Comparison of ENCODE assay signal across 1 cellular context in genomic region chr17:30345527-30346075, GRCh38.
TF ChIP-seq lines count a peak whose summit lies in the region.

No MANE protein-coding gene starts in this region.

TF ChIP-seq in HepG2, 621 proteins besides CTCF, POLR2A, EP300 and RAD21 (continued from another document and continues in another):
- TF ChIP-seq, protein P1, sequence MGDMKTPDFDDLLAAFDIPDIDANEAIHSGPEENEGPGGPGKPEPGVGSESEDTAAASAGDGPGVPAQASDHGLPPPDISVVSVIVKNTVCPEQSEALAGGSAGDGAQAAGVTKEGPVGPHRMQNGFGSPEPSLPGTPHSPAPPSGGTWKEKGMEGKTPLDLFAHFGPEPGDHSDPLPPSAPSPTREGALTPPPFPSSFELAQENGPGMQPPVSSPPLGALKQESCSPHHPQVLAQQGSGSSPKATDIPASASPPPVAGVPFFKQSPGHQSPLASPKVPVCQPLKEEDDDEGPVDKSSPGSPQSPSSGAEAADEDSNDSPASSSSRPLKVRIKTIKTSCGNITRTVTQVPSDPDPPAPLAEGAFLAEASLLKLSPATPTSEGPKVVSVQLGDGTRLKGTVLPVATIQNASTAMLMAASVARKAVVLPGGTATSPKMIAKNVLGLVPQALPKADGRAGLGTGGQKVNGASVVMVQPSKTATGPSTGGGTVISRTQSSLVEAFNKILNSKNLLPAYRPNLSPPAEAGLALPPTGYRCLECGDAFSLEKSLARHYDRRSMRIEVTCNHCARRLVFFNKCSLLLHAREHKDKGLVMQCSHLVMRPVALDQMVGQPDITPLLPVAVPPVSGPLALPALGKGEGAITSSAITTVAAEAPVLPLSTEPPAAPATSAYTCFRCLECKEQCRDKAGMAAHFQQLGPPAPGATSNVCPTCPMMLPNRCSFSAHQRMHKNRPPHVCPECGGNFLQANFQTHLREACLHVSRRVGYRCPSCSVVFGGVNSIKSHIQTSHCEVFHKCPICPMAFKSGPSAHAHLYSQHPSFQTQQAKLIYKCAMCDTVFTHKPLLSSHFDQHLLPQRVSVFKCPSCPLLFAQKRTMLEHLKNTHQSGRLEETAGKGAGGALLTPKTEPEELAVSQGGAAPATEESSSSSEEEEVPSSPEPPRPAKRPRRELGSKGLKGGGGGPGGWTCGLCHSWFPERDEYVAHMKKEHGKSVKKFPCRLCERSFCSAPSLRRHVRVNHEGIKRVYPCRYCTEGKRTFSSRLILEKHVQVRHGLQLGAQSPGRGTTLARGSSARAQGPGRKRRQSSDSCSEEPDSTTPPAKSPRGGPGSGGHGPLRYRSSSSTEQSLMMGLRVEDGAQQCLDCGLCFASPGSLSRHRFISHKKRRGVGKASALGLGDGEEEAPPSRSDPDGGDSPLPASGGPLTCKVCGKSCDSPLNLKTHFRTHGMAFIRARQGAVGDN (CRISPR knock-in tag; IDR thresholded peaks at IDR 0.05), result no peak
- TF ChIP-seq ELF3 (CRISPR knock-in tag; IDR thresholded peaks at IDR 0.05) (no peak), MZF1 (CRISPR knock-in tag; IDR thresholded peaks at IDR 0.05; ENCODE audit: borderline replicate concordance) (no peak), ZNF7 (CRISPR knock-in tag; IDR thresholded peaks at IDR 0.05) (peak; percentile 76), ZNF704 (CRISPR knock-in tag; IDR thresholded peaks at IDR 0.05; ENCODE audit: borderline replicate concordance) (no peak), HES4 (CRISPR knock-in tag; IDR thresholded peaks at IDR 0.05; ENCODE audit: borderline replicate concordance) (no peak), PTBP1 (IDR thresholded peaks at IDR 0.05; ENCODE audit: low read depth, low read length, poor library complexity, severe bottlenecking) (no peak), ZSCAN20 (CRISPR knock-in tag; IDR thresholded peaks at IDR 0.05; ENCODE audit: borderline replicate concordance) (no peak), ZSCAN21 (CRISPR knock-in tag; IDR thresholded peaks at IDR 0.05; ENCODE audit: borderline replicate concordance) (0 out of 2 replicates have a peak, but pooled peaks have one; percentile 32), AGO1 (IDR thresholded peaks at IDR 0.05; ENCODE audit: low read depth, low read length, poor library complexity, severe bottlenecking) (no peak), ZNF570 (CRISPR knock-in tag; IDR thresholded peaks at IDR 0.05; ENCODE audit: borderline replicate concordance) (no peak), SPEN (CRISPR knock-in tag; IDR thresholded peaks at IDR 0.05; ENCODE audit: low read depth) (no peak), FOSL1 (CRISPR knock-in tag; IDR thresholded peaks at IDR 0.05; ENCODE audit: borderline replicate concordance) (peak; percentile 30; the same call in 1 of the 2 replicates), ZNF615 (CRISPR knock-in tag; IDR thresholded peaks at IDR 0.05; ENCODE audit: borderline replicate concordance) (no peak), CREB1 (IDR thresholded peaks at IDR 0.05) (no peak), CREB1 (CRISPR knock-in tag; IDR thresholded peaks at IDR 0.05) (peak; percentile 45; the same call in 1 of the 2 replicates), ZNF775 (CRISPR knock-in tag; IDR thresholded peaks at IDR 0.05; ENCODE audit: borderline replicate concordance) (no peak), KDM5B (CRISPR knock-in tag; IDR thresholded peaks at IDR 0.05; ENCODE audit: borderline replicate concordance) (no peak), ZIK1 (CRISPR knock-in tag; IDR thresholded peaks at IDR 0.05; ENCODE audit: borderline replicate concordance, low read depth) (no peak), PCBP1 (IDR thresholded peaks at IDR 0.05; ENCODE audit: borderline replicate concordance, low read depth, low read length) (no peak), ZNF232 (CRISPR knock-in tag; IDR thresholded peaks at IDR 0.05; ENCODE audit: borderline replicate concordance) (no peak), ZNF451 (CRISPR knock-in tag; IDR thresholded peaks at IDR 0.05) (no peak), HNRNPL (IDR thresholded peaks at IDR 0.05; ENCODE audit: low read depth, low read length) (no peak), HOXA5 (CRISPR knock-in tag; IDR thresholded peaks at IDR 0.05) (no peak), KAT8 (CRISPR knock-in tag; IDR thresholded peaks at IDR 0.05) (peak; percentile 32; the same call in 1 of the 2 replicates), IKZF4 (CRISPR knock-in tag; IDR thresholded peaks at IDR 0.05; ENCODE audit: borderline replicate concordance, low read depth, not compliant biosample characterization) (no peak), ZNF558 (CRISPR knock-in tag; IDR thresholded peaks at IDR 0.05; ENCODE audit: borderline replicate concordance) (no peak), NR1H2 (CRISPR knock-in tag; IDR thresholded peaks at IDR 0.05; ENCODE audit: borderline replicate concordance, low read depth) (no peak), ZNF317 (CRISPR knock-in tag; IDR thresholded peaks at IDR 0.05) (peak; percentile 91), TMF1 (CRISPR knock-in tag; IDR thresholded peaks at IDR 0.05; ENCODE audit: low read depth) (no peak), FOXP1 (IDR thresholded peaks at IDR 0.05) (no peak), FOXP1 (CRISPR knock-in tag; IDR thresholded peaks at IDR 0.05) (no peak), WIZ (CRISPR knock-in tag; IDR thresholded peaks at IDR 0.05) (0 out of 2 replicates have a peak, but pooled peaks have one; percentile 45), PPARG (CRISPR knock-in tag; conservative IDR thresholded peaks at IDR 0.05) (peak; percentile 44; the same call in 1 of the 2 replicates), SOX13 (IDR thresholded peaks at IDR 0.05) (no peak), SOX13 (CRISPR knock-in tag; conservative IDR thresholded peaks at IDR 0.05 in 1 of 2, IDR thresholded peaks at IDR 0.05 in 1 of 2) (peak in 1 of 2 experiments; percentile 33; a peak in 1 of 4 replicates), FOSL2 (CRISPR knock-in tag; IDR thresholded peaks at IDR 0.05) (peak; percentile 89), ZNF292 (CRISPR knock-in tag; IDR thresholded peaks at IDR 0.05; ENCODE audit: borderline replicate concordance, low read depth) (no peak), TFAP4 (IDR thresholded peaks at IDR 0.05; ENCODE audit: borderline replicate concordance, low read depth) (no peak; the same call in 1 of the 2 replicates), ZNF629 (CRISPR knock-in tag; conservative IDR thresholded peaks at IDR 0.05) (no peak), ZNF331 (CRISPR knock-in tag; IDR thresholded peaks at IDR 0.05) (peak; percentile 48; the same call in 1 of the 2 replicates), ZBTB42 (CRISPR knock-in tag; IDR thresholded peaks at IDR 0.05) (no peak), CHCHD3 (CRISPR knock-in tag; IDR thresholded peaks at IDR 0.05) (no peak), ZSCAN9 (CRISPR knock-in tag; IDR thresholded peaks at IDR 0.05; ENCODE audit: borderline replicate concordance) (no peak), THAP11 (CRISPR knock-in tag; IDR thresholded peaks at IDR 0.05) (peak; percentile 18; the same call in 1 of the 2 replicates), ZNF362 (CRISPR knock-in tag; IDR thresholded peaks at IDR 0.05; ENCODE audit: borderline replicate concordance) (no peak), ZFAT (CRISPR knock-in tag; conservative IDR thresholded peaks at IDR 0.05) (no peak)
- TF ChIP-seq, protein P2, sequence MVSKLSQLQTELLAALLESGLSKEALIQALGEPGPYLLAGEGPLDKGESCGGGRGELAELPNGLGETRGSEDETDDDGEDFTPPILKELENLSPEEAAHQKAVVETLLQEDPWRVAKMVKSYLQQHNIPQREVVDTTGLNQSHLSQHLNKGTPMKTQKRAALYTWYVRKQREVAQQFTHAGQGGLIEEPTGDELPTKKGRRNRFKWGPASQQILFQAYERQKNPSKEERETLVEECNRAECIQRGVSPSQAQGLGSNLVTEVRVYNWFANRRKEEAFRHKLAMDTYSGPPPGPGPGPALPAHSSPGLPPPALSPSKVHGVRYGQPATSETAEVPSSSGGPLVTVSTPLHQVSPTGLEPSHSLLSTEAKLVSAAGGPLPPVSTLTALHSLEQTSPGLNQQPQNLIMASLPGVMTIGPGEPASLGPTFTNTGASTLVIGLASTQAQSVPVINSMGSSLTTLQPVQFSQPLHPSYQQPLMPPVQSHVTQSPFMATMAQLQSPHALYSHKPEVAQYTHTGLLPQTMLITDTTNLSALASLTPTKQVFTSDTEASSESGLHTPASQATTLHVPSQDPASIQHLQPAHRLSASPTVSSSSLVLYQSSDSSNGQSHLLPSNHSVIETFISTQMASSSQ (IDR thresholded peaks at IDR 0.05; ENCODE audit: low read depth), result no peak
- TF ChIP-seq, protein P2 (CRISPR knock-in tag; IDR thresholded peaks at IDR 0.05; ENCODE audit: borderline replicate concordance), result no peak
- TF ChIP-seq, protein P3, sequence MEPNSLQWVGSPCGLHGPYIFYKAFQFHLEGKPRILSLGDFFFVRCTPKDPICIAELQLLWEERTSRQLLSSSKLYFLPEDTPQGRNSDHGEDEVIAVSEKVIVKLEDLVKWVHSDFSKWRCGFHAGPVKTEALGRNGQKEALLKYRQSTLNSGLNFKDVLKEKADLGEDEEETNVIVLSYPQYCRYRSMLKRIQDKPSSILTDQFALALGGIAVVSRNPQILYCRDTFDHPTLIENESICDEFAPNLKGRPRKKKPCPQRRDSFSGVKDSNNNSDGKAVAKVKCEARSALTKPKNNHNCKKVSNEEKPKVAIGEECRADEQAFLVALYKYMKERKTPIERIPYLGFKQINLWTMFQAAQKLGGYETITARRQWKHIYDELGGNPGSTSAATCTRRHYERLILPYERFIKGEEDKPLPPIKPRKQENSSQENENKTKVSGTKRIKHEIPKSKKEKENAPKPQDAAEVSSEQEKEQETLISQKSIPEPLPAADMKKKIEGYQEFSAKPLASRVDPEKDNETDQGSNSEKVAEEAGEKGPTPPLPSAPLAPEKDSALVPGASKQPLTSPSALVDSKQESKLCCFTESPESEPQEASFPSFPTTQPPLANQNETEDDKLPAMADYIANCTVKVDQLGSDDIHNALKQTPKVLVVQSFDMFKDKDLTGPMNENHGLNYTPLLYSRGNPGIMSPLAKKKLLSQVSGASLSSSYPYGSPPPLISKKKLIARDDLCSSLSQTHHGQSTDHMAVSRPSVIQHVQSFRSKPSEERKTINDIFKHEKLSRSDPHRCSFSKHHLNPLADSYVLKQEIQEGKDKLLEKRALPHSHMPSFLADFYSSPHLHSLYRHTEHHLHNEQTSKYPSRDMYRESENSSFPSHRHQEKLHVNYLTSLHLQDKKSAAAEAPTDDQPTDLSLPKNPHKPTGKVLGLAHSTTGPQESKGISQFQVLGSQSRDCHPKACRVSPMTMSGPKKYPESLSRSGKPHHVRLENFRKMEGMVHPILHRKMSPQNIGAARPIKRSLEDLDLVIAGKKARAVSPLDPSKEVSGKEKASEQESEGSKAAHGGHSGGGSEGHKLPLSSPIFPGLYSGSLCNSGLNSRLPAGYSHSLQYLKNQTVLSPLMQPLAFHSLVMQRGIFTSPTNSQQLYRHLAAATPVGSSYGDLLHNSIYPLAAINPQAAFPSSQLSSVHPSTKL (CRISPR knock-in tag; IDR thresholded peaks at IDR 0.05), result peak; percentile 33; the same call in 1 of the 2 replicates
